ENCODE assay signal across 1 cellular context in genomic region chr3:50162034-50162883, GRCh38.
TF ChIP-seq lines count a peak whose summit lies in the region.

No MANE protein-coding gene starts in this region.

TF ChIP-seq in endothelial cell of umbilical vein, 7 proteins besides CTCF, POLR2A, EP300 and RAD21 (continued from another document):
- no peak for TF ChIP-seq MAX (IDR thresholded peaks at IDR 0.05; ENCODE audit: insufficient read depth, insufficient read length)
TF ChIP-seq in endothelial cell of umbilical vein: peak in this region for 0.
